ENCODE assay signal across 13 cellular contexts in the genomic region with DNA sequence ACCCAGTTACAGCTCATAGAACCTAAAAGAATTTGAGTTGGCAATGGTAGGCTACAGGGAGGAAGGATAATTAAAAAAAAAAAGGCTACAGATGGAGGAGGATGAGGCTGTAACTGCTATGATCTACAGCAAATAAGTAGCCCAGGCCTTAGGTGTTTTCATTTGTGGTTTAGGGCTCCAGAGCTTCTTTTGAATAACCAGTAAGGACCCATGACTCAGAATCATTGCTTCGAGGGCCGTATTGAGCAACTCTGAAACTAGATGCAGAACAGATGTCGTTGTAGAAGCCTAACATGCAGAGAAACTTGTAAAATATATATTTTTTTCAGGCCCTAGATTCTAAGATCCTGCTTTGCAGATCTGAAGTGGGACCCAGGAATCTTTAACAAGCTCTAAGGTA. TPM values are rescaled to one million over a fixed set of nuclear protein-coding genes. Genes with fewer than 3 reads are reported as not detected.
DNase-seq lines count a peak whose midpoint lies in the region; ATAC-seq and TF ChIP-seq lines count a peak whose summit lies in the region.
"Had no signal": no experiment of that assay in that cellular context is flagged by ENCODE, and none has a peak within 500 bp of the region (broad histone marks: within the 10 kb centered on the region; RNA-seq: fewer than 3 reads in every experiment).

No MANE protein-coding gene starts in this region.

- no peaks in the 10 kb centered on the region for H3K9me3 Mint-ChIP-seq in MCF 10A (ENCODE audit: unreplicated experiment)

- H3K4me1 Mint-ChIP-seq in MCF 10A (ENCODE audit: insufficient read depth, unreplicated experiment): peaks cover 20% of the 10 kb centered on the region

- no peak overlapping the region for H3K4me3 ChIP-seq in NB4 (ENCODE audit: low read depth, low read length)
- H3K4me3 ChIP-seq: dorsolateral prefrontal cortex had no signal

- TF ChIP-seq CTCF in NB4 (IDR thresholded peaks at IDR 0.05; ENCODE audit: low read depth, low read length) (no peak), MCF 10A (IDR thresholded peaks at IDR 0.05; ENCODE audit: unreplicated experiment) (no peak)

- no peaks in the 10 kb centered on the region for H3K36me3 Mint-ChIP-seq in MCF 10A (ENCODE audit: insufficient read depth, unreplicated experiment)

- intact Hi-C loops in MCF 10A (cut with micrococcal nuclease): no loop called here
- intact Hi-C loops in Right ventricle myocardium superior (cut with DNase I): no loop called here

- no TSS peak for BruUV-seq in MCF 10A (replicated peaks; lab: Mats Ljungman, UMichigan)

- peak; percentile 90 for DNase-seq in GM03348 (ENCODE audit: low spot score)
- peak; percentile 86 for DNase-seq in NB4 (ENCODE audit: low read depth)
- DNase-seq in MCF 10A (ENCODE audit: unreplicated experiment): peak; percentile 88
- DNase-seq in non-pigmented ciliary epithelial cell (ENCODE audit: low read depth): peak; percentile 89
- no peak for DNase-seq in islet precursor cell
- no peak for DNase-seq in Right ventricle myocardium superior
- no peak for DNase-seq in NCI-H2196 treated with DMSO at 0.1 percent for 48 hours (lab: John Stamatoyannopoulos, UW; ENCODE audit: unreplicated experiment)
- DNase-seq: activated T-cell treated with anti-CD3 and anti-CD28 coated beads, Interleukin-2, amount 50 U/mL, for 1 hour; dorsolateral prefrontal cortex; NCI-H2081 treated with DMSO at 0.1 percent for 48 hours had no signal

- ATAC-seq in Right ventricle myocardium superior (ENCODE audit: poor library complexity) (no peak), GM19397 (IDR thresholded peaks at IDR 0.05; ENCODE audit: unreplicated experiment) (no peak)
- ATAC-seq: left lobe of liver had no signal

- CTCF ChIA-PET in MCF 10A (lab: Yijun Ruan, JAX): interaction anchor here (0.5 to 0.8 kb wide), 3 partner anchors 31 to 497 kb away, joined by 3 to 4 read pairs (median 3); no protein-coding TSS in a partner anchor

- no peak overlapping the region for H3K27ac Mint-ChIP-seq in MCF 10A (ENCODE audit: low read depth, unreplicated experiment)

- POLR2A ChIA-PET in MCF 10A (lab: Yijun Ruan, JAX): interaction anchor here (0.6 to 1.0 kb wide), 8 partner anchors 10 to 394 kb away, joined by 3 to 7 read pairs (median 4); a partner anchor contains a TSS

- no peak for TF ChIP-seq POLR2A in NB4 (IDR thresholded peaks at IDR 0.05; ENCODE audit: extremely low read depth, insufficient read length)

- no peak overlapping the region for H3K4me3 Mint-ChIP-seq in MCF 10A (ENCODE audit: unreplicated experiment)

- no peaks in the 10 kb centered on the region for H3K27me3 Mint-ChIP-seq in MCF 10A (ENCODE audit: insufficient read depth, unreplicated experiment)

RNA-seq across cellular contexts. Expression of a gene that starts 19.0 kb away (rescaled TPM):
- not detected in 2 replicates for total RNA-seq in MCF 10A (2022)
- 18.9 TPM for total RNA-seq in Right ventricle myocardium superior
- total RNA-seq: G401 had no signal

Comparison
In these comparisons a context has a peak if more than half of its experiments do, and no peak if none do; other contexts are left out.
1. DNase-seq: peak in GM03348 (single experiment), NB4 (single experiment), MCF 10A (single experiment) and non-pigmented ciliary epithelial cell (single experiment); none in islet precursor cell (single experiment), Right ventricle myocardium superior (single experiment) and NCI-H2196 treated with DMSO at 0.1 percent for 48 hours (single experiment).
2. RNA of a gene that starts 19.0 kb away (total RNA-seq): 18.9 TPM in Right ventricle myocardium superior (single experiment); not detected in MCF 10A; every median in the first group is over 10 times any median in the second.